35 cellular contexts compared by ENCODE assay signal in genomic region chr10:95419399-95419798, GRCh38.
A peak's percentile ranks its signal among the peaks of the same experiment; 100 is the strongest.
DNase-seq lines count a peak whose midpoint lies in the region; ATAC-seq and TF ChIP-seq lines count a peak whose summit lies in the region.
"Had no signal": no experiment of that assay in that cellular context is flagged by ENCODE, and none has a peak within 500 bp of the region (broad histone marks: within the 10 kb centered on the region; RNA-seq: fewer than 3 reads in every experiment).

No MANE protein-coding gene starts in this region.

- no peak overlapping the region for H3K27ac Mint-ChIP-seq in stimulated activated naive B cell treated with anti-CD40 and anti-IgM and Interleukin-4, amounts not matched to agents 10 μg/mL and 1 μg/mL and 100 μg/mL, for 72 hours
- no peak overlapping the region for H3K27ac Mint-ChIP-seq in GM23338
- H3K27ac Mint-ChIP-seq: activated CD8-positive, alpha-beta memory T cell treated with anti-CD3 and anti-CD28 coated beads, Interleukin-2, amount 10 ng/mL, durations not matched to agents 7 days and 5 days; IgD-negative memory B cell; immature natural killer cell; progenitor cell of endocrine pancreas; stimulated activated naive CD8-positive, alpha-beta T cell treated with anti-CD3 and anti-CD28 coated beads, Interleukin-15, amount 100 ng/mL, for 72 hours; T-helper 17 cell had no signal

- H3K27ac ChIP-seq in heart right ventricle (peak overlapping the region in 8 of 10 donors; percentile 23 to 97 (median 93)), gastrocnemius medialis (peak overlapping the region; percentile 91 to 98 (median 97)), aorta (ENCODE audit: low read depth in 1 of 2, low read length in 2 of 2) (peak overlapping the region; percentile 69 to 84), GM23338 (ENCODE audit: low read depth) (no peak overlapping the region)
- H3K27ac ChIP-seq: left lung, neutrophil, upper lobe of left lung had no signal

- no peak for DNase-seq in heart right ventricle
- DNase-seq in Right ventricle myocardium inferior (ENCODE audit: missing footprints), result no peak
- no peak for DNase-seq in left lobe of liver (ENCODE audit: low spot score)
- no peak for DNase-seq in gastrocnemius medialis
- DNase-seq in aorta, result no peak
- DNase-seq in NCI-H82 (lab: John Stamatoyannopoulos, UW), result no peak
- no peak for DNase-seq in stimulated activated naive B cell treated with anti-CD40 and anti-IgM and Interleukin-4, amounts not matched to agents 10 μg/mL and 1 μg/mL and 100 μg/mL, for 72 hours
- DNase-seq in GM23338 (ENCODE audit: low spot score), result no peak
- DNase-seq: activated CD8-positive, alpha-beta memory T cell treated with anti-CD3 and anti-CD28 coated beads, Interleukin-2, amount 10 ng/mL, durations not matched to agents 7 days and 5 days; activated T-cell treated with anti-CD3 and anti-CD28 coated beads, Interleukin-2, amount 50 U/mL, for 48 hours; dermis blood vessel endothelial cell; DMS79; foreskin melanocyte; GDM1; hypothalamus; immature natural killer cell; left lung; MV-4-11; NCI-H1436; NCI-H2081; NCI-H526; NK-92 treated with Interleukin-12 subunit alpha and Interleukin-12 subunit beta, amount 100 ng/mL, for 24 hours; PC-3; stimulated activated CD4-positive, alpha-beta T cell treated with anti-CD3 and anti-CD28 coated beads, Interleukin-1b, Interleukin-23, amount 100 ng/mL, for 48 hours; stimulated activated CD8-positive, alpha-beta memory T cell treated with anti-CD3 and anti-CD28 coated beads, Interleukin-4, amount 100 ng/mL, for 48 hours; stimulated activated naive CD8-positive, alpha-beta T cell treated with anti-CD3 and anti-CD28 coated beads, Interleukin-15, amount 100 ng/mL, for 72 hours; T-helper 17 cell; upper lobe of left lung had no signal

- no peaks in the 10 kb centered on the region for H3K36me3 Mint-ChIP-seq in stimulated activated naive B cell treated with anti-CD40 and anti-IgM and Interleukin-4, amounts not matched to agents 10 μg/mL and 1 μg/mL and 100 μg/mL, for 72 hours
- no peaks in the 10 kb centered on the region; the same call in 2 of the 3 replicates for H3K36me3 Mint-ChIP-seq in GM23338 (ENCODE audit: low read depth)
- H3K36me3 Mint-ChIP-seq: activated CD8-positive, alpha-beta memory T cell treated with anti-CD3 and anti-CD28 coated beads, Interleukin-2, amount 10 ng/mL, durations not matched to agents 7 days and 5 days; IgD-negative memory B cell; immature natural killer cell had no signal

- peaks cover 0 to 63% (median 4%) of the 10 kb centered on the region in 9 donors for H3K36me3 ChIP-seq in heart right ventricle
- peaks cover 0 to 41% of the 10 kb centered on the region in 2 donors for H3K36me3 ChIP-seq in gastrocnemius medialis
- H3K36me3 ChIP-seq in aorta (ENCODE audit: control insufficient read depth in 1 of 2, insufficient read depth in 2 of 2, low read length in 1 of 2), result peaks cover 11 to 14% of the 10 kb centered on the region in 2 donors
- H3K36me3 ChIP-seq in GM23338 (ENCODE audit: insufficient read depth), result no peaks in the 10 kb centered on the region
- H3K36me3 ChIP-seq: neutrophil had no signal

- H3K4me3 Mint-ChIP-seq in stimulated activated naive B cell treated with anti-CD40 and anti-IgM and Interleukin-4, amounts not matched to agents 10 μg/mL and 1 μg/mL and 100 μg/mL, for 72 hours, result no peak overlapping the region
- H3K4me3 Mint-ChIP-seq in GM23338, result no peak overlapping the region
- H3K4me3 Mint-ChIP-seq: activated CD8-positive, alpha-beta memory T cell treated with anti-CD3 and anti-CD28 coated beads, Interleukin-2, amount 10 ng/mL, durations not matched to agents 7 days and 5 days; central memory CD8-positive, alpha-beta T cell; IgD-negative memory B cell; immature natural killer cell; stimulated activated naive CD8-positive, alpha-beta T cell treated with anti-CD3 and anti-CD28 coated beads, Interleukin-15, amount 100 ng/mL, for 72 hours; T-helper 17 cell had no signal

- H3K27me3 Mint-ChIP-seq in stimulated activated naive B cell treated with anti-CD40 and anti-IgM and Interleukin-4, amounts not matched to agents 10 μg/mL and 1 μg/mL and 100 μg/mL, for 72 hours, result no peaks in the 10 kb centered on the region
- peaks cover 11% of the 10 kb centered on the region for H3K27me3 Mint-ChIP-seq in GM23338 (ENCODE audit: insufficient read depth, low read depth, poor library complexity)
- H3K27me3 Mint-ChIP-seq: central memory CD8-positive, alpha-beta T cell; IgD-negative memory B cell; stimulated activated naive CD8-positive, alpha-beta T cell treated with anti-CD3 and anti-CD28 coated beads, Interleukin-15, amount 100 ng/mL, for 72 hours had no signal

- no peak for TF ChIP-seq CTCF in heart right ventricle (IDR thresholded peaks at IDR 0.05)
- no peak for TF ChIP-seq CTCF in gastrocnemius medialis (IDR thresholded peaks at IDR 0.05 in 4 of 5, conservative IDR thresholded peaks at IDR 0.05 in 1 of 5)
- no peak for TF ChIP-seq CTCF in GM23338 (conservative IDR thresholded peaks at IDR 0.05; ENCODE audit: low read depth in 2 of 2)

- no peaks in the 10 kb centered on the region for H3K79me2 ChIP-seq in GM23338 (replicated peaks; ENCODE audit: insufficient read depth)

- no peaks in the 10 kb centered on the region for H3K9me2 ChIP-seq in GM23338 (ENCODE audit: insufficient read depth)

- no peaks in the 10 kb centered on the region for H3F3A ChIP-seq in GM23338 (replicated peaks; ENCODE audit: low read depth)

- H3K9me3 ChIP-seq in heart right ventricle (no peaks in the 10 kb centered on the region), gastrocnemius medialis (no peaks in the 10 kb centered on the region), aorta (ENCODE audit: control insufficient read depth, low read length) (no peaks in the 10 kb centered on the region)
- H3K9me3 ChIP-seq: left lung, neutrophil, upper lobe of left lung had no signal

- 68 to 71% methylated on average over 3 of the region's 3 CpGs for WGBS in heart right ventricle, 2 donors
- 4 to 8% methylated on average over 3 of the region's 3 CpGs for WGBS in aorta, 2 donors

- H3K4me1 Mint-ChIP-seq in stimulated activated naive B cell treated with anti-CD40 and anti-IgM and Interleukin-4, amounts not matched to agents 10 μg/mL and 1 μg/mL and 100 μg/mL, for 72 hours, result no peaks in the 10 kb centered on the region
- peaks cover 25% of the 10 kb centered on the region for H3K4me1 Mint-ChIP-seq in GM23338
- H3K4me1 Mint-ChIP-seq: activated CD8-positive, alpha-beta memory T cell treated with anti-CD3 and anti-CD28 coated beads, Interleukin-2, amount 10 ng/mL, durations not matched to agents 7 days and 5 days; central memory CD8-positive, alpha-beta T cell; IgD-negative memory B cell; immature natural killer cell; stimulated activated naive CD8-positive, alpha-beta T cell treated with anti-CD3 and anti-CD28 coated beads, Interleukin-15, amount 100 ng/mL, for 72 hours; T-helper 17 cell had no signal

- H3K4me2 ChIP-seq in GM23338, result no peak overlapping the region
- H3K4me2 ChIP-seq: smooth muscle cell had no signal

- intact Hi-C loops in heart right ventricle (cut with DNase I) (loop anchor here in 1 of 10 donors (5.0 kb wide), 1 partner anchor 42 kb away; no protein-coding TSS in a partner anchor), Right ventricle myocardium inferior (cut with DNase I) (no loop called here), gastrocnemius medialis (cut with DNase I; ENCODE audit: low total_unique reads) (loop anchor here (5.0 kb wide), 1 partner anchor 98 kb away; no protein-coding TSS in a partner anchor), aorta (cut with DNase I) (no loop called here)

- no peak for TF ChIP-seq POLR2A in gastrocnemius medialis (IDR thresholded peaks at IDR 0.05)

- no peaks in the 10 kb centered on the region for H3K9me3 Mint-ChIP-seq in stimulated activated naive B cell treated with anti-CD40 and anti-IgM and Interleukin-4, amounts not matched to agents 10 μg/mL and 1 μg/mL and 100 μg/mL, for 72 hours
- no peaks in the 10 kb centered on the region for H3K9me3 Mint-ChIP-seq in GM23338
- H3K9me3 Mint-ChIP-seq: central memory CD8-positive, alpha-beta T cell; IgD-negative memory B cell; immature natural killer cell; stimulated activated naive CD8-positive, alpha-beta T cell treated with anti-CD3 and anti-CD28 coated beads, Interleukin-15, amount 100 ng/mL, for 72 hours had no signal

- H3K4me3 ChIP-seq in heart right ventricle (no peak overlapping the region), gastrocnemius medialis (no peak overlapping the region), aorta (ENCODE audit: low read length in 2 of 2) (no peak overlapping the region), GM23338 (no peak overlapping the region)
- H3K4me3 ChIP-seq: left lung, smooth muscle cell, upper lobe of left lung had no signal

- H4K20me1 ChIP-seq in GM23338 (replicated peaks; ENCODE audit: insufficient read depth), result no peaks in the 10 kb centered on the region

- ATAC-seq in heart right ventricle, result peak in 2 of 8 donors; percentile 36 to 44
- ATAC-seq in Right ventricle myocardium inferior, result no peak
- ATAC-seq in left lobe of liver, result peak; percentile 54
- no peak for ATAC-seq in gastrocnemius medialis
- ATAC-seq in aorta (ENCODE audit: low FRiP score), result peak; percentile 58
- ATAC-seq in stimulated activated naive B cell treated with anti-CD40 and anti-IgM and Interleukin-4, amounts not matched to agents 10 μg/mL and 1 μg/mL and 100 μg/mL, for 72 hours (replicated peaks), result no peak
- ATAC-seq in GM23338, result no peak
- ATAC-seq: activated CD8-positive, alpha-beta memory T cell treated with anti-CD3 and anti-CD28 coated beads, Interleukin-2, amount 10 ng/mL, durations not matched to agents 7 days and 5 days; HCT116; left lung; PC-3; SK-N-SH treated with all-trans-retinoic acid at 6 μM for 48 hours; stimulated activated naive CD8-positive, alpha-beta T cell treated with anti-CD3 and anti-CD28 coated beads, Interleukin-15, amount 100 ng/mL, for 72 hours; T-helper 17 cell had no signal

- peaks cover 11 to 94% (median 70%) of the 10 kb centered on the region in 9 donors for H3K4me1 ChIP-seq in heart right ventricle
- H3K4me1 ChIP-seq in gastrocnemius medialis, result peaks cover 17 to 19% of the 10 kb centered on the region in 2 donors
- H3K4me1 ChIP-seq in aorta (ENCODE audit: control insufficient read depth in 1 of 2, insufficient read depth in 2 of 2, low read length in 2 of 2), result peaks cover 5 to 7% of the 10 kb centered on the region in 2 donors
- H3K4me1 ChIP-seq in GM23338 (ENCODE audit: insufficient read depth), result peaks cover 16% of the 10 kb centered on the region
- H3K4me1 ChIP-seq: left lung had no signal

- H2AFZ ChIP-seq in GM23338, result no peak overlapping the region

- in situ Hi-C loops in gastrocnemius medialis (cut with MboI; ENCODE audit: low sequenced_read_pairs in 4 of 4), result no loop called here

- no peaks in the 10 kb centered on the region for H3K27me3 ChIP-seq in heart right ventricle
- H3K27me3 ChIP-seq in gastrocnemius medialis, result no peaks in the 10 kb centered on the region
- no peaks in the 10 kb centered on the region for H3K27me3 ChIP-seq in aorta (ENCODE audit: control insufficient read depth in 1 of 2, insufficient read depth in 2 of 2, low read length in 1 of 2)
- no peaks in the 10 kb centered on the region for H3K27me3 ChIP-seq in GM23338 (ENCODE audit: insufficient read depth)
- H3K27me3 ChIP-seq: left lung, upper lobe of left lung had no signal

TF ChIP-seq in GM23338, 12 proteins besides CTCF, POLR2A, EP300 and RAD21 (continues in another document):
- no peak for TF ChIP-seq POLR2AphosphoS5 (IDR thresholded peaks at IDR 0.05; ENCODE audit: low read depth)

Comparison
In these comparisons a context has a peak if more than half of its experiments do, and no peak if none do; other contexts are left out.
1. ATAC-seq: peak in left lobe of liver (single experiment) and aorta (single experiment); none in Right ventricle myocardium inferior (single experiment), gastrocnemius medialis (0 of 2), stimulated activated naive B cell treated with anti-CD40 and anti-IgM and Interleukin-4, amounts not matched to agents 10 μg/mL and 1 μg/mL and 100 μg/mL, for 72 hours (0 of 2) and GM23338 (single experiment).